ENCODE assay signal across 28 cellular contexts in genomic region chr19:31164666-31165265, GRCh38.
DNase-seq lines count a peak whose midpoint lies in the region; ATAC-seq and TF ChIP-seq lines count a peak whose summit lies in the region.
"Had no signal": no experiment of that assay in that cellular context is flagged by ENCODE, and none has a peak within 500 bp of the region (broad histone marks: within the 10 kb centered on the region; RNA-seq: fewer than 3 reads in every experiment).

No MANE protein-coding gene starts in this region.

- H4K20me1 ChIP-seq in H9 (ENCODE audit: control insufficient read depth, insufficient read depth, insufficient read length) = no peaks in the 10 kb centered on the region

- no peak for TF ChIP-seq POLR2A in sigmoid colon (IDR thresholded peaks at IDR 0.05)

- no peak overlapping the region for H3K4ac ChIP-seq in H9 (ENCODE audit: low read depth, low read length)
- H3K4ac ChIP-seq in neuronal stem cell (ENCODE audit: low read length) = no peak overlapping the region

- DNase-seq in H9 (peak; percentile 14), astrocyte of the spinal cord (ENCODE audit: low read depth, low spot score) (peak; percentile 43), left kidney (ENCODE audit: low read depth, low spot score) (peak; percentile 78), progenitor cell of endocrine pancreas (ENCODE audit: low spot score, unreplicated experiment) (no peak), sigmoid colon (no peak), neuronal stem cell (ENCODE audit: low spot score) (no peak), chondrocyte (ENCODE audit: low spot score) (no peak)
- DNase-seq: Caco-2, DMS 273 treated with DMSO at 0.1 percent for 48 hours, DMS79 treated with DMSO at 0.1 percent for 48 hours, GF-D8, Karpas-422, NCI-H1092 treated with DMSO at 0.1 percent for 48 hours, NCI-H1436 treated with DMSO at 0.1 percent for 48 hours, NCI-H187 treated with DMSO at 0.1 percent for 48 hours, NCI-H2107, NCI-H446, NCI-H524 treated with DMSO at 0.1 percent for 48 hours, NCI-H774, PC-9 had no signal

- no peak overlapping the region for H2BK20ac ChIP-seq in H9 (ENCODE audit: low read depth, low read length, poor library complexity, severe bottlenecking)

- H2BK15ac ChIP-seq in H9 (ENCODE audit: low read depth, low read length) (no peak overlapping the region), neuronal stem cell (ENCODE audit: low read length) (no peak overlapping the region)

- no peak overlapping the region; the same call in 1 of the 2 replicates for H3K14ac ChIP-seq in H9 (ENCODE audit: insufficient read depth, low read length)
- H3K14ac ChIP-seq in neuronal stem cell (ENCODE audit: low read length) = no peak overlapping the region

- TF ChIP-seq EP300 in sigmoid colon (IDR thresholded peaks at IDR 0.05) = no peak

- H3T11ph ChIP-seq in H9 (ENCODE audit: low read length) = no peak overlapping the region

- H3K79me1 ChIP-seq in H9 (ENCODE audit: insufficient read depth, low read depth, low read length, poor library complexity, severe bottlenecking) (no peaks in the 10 kb centered on the region), neuronal stem cell (ENCODE audit: low read depth, low read length) (no peaks in the 10 kb centered on the region)

- H3K79me2 ChIP-seq in H9 (ENCODE audit: insufficient read depth, low read length) = no peaks in the 10 kb centered on the region

- no peak overlapping the region for H3K56ac ChIP-seq in H9 (ENCODE audit: insufficient read length, low read depth, low read length)

- in situ Hi-C loops in astrocyte of the spinal cord (cut with HindIII; ENCODE audit: low sequenced_read_pairs) = no loop called here

- H4K8ac ChIP-seq in H9 (replicated peaks; ENCODE audit: insufficient read length, low read depth, low read length) (no peak overlapping the region), neuronal stem cell (ENCODE audit: low read depth, low read length) (no peak overlapping the region)

- H3K9ac ChIP-seq in H9 (ENCODE audit: extremely low read depth, insufficient read length, low read length) (no peak overlapping the region), neuronal stem cell (ENCODE audit: low read depth, low read length, poor library complexity) (no peak overlapping the region)

- H2BK12ac ChIP-seq in H9 (ENCODE audit: insufficient read length, low read depth, low read length) = no peak overlapping the region
- no peak overlapping the region for H2BK12ac ChIP-seq in neuronal stem cell (ENCODE audit: low read length)

- H3K36me3 ChIP-seq in sigmoid colon = no peaks in the 10 kb centered on the region
- H3K36me3 ChIP-seq in neuronal stem cell (replicated peaks in 1 of 2; ENCODE audit: control insufficient read depth in 2 of 2, insufficient read depth in 2 of 2, low read length in 2 of 2) = no peaks in the 10 kb centered on the region
- H3K36me3 ChIP-seq: SJSA1 had no signal

- H3K36me3 Mint-ChIP-seq in H9 (ENCODE audit: insufficient read depth in 1 of 3, low read depth in 3 of 3) = no peaks in the 10 kb centered on the region
- no peaks in the 10 kb centered on the region for H3K36me3 Mint-ChIP-seq in progenitor cell of endocrine pancreas (ENCODE audit: insufficient read depth)
- no peaks in the 10 kb centered on the region for H3K36me3 Mint-ChIP-seq in chondrocyte (ENCODE audit: low read depth)
- H3K36me3 Mint-ChIP-seq: CD8-positive, alpha-beta T cell had no signal

- H3K27ac Mint-ChIP-seq in H9 (no peak overlapping the region), progenitor cell of endocrine pancreas (no peak overlapping the region), chondrocyte (ENCODE audit: unreplicated experiment) (no peak overlapping the region)
- H3K27ac Mint-ChIP-seq: B cell; CD8-positive, alpha-beta T cell had no signal

- H3K23ac ChIP-seq in H9 (ENCODE audit: insufficient read length, low read depth, low read length) (no peak overlapping the region), neuronal stem cell (ENCODE audit: low read depth, low read length, poor library complexity) (no peak overlapping the region)

- H2AK5ac ChIP-seq in H9 (ENCODE audit: insufficient read length, low read length) = no peak overlapping the region
- no peak overlapping the region for H2AK5ac ChIP-seq in neuronal stem cell (ENCODE audit: low read depth, low read length)

- TF ChIP-seq CTCF in H9 (conservative IDR thresholded peaks at IDR 0.05) (no peak), astrocyte of the spinal cord (IDR thresholded peaks at IDR 0.05; ENCODE audit: low read depth, low read length) (no peak), progenitor cell of endocrine pancreas (IDR thresholded peaks at IDR 0.05; ENCODE audit: unreplicated experiment) (no peak), sigmoid colon (IDR thresholded peaks at IDR 0.05) (no peak), chondrocyte (IDR thresholded peaks at IDR 0.05) (no peak)

- H3K9me3 ChIP-seq in H9 (ENCODE audit: control insufficient read depth, low read depth, low read length) (no peaks in the 10 kb centered on the region), sigmoid colon (no peaks in the 10 kb centered on the region), neuronal stem cell (replicated peaks in 1 of 2; ENCODE audit: control insufficient read depth in 2 of 2, insufficient read depth in 1 of 2, low read depth in 1 of 2, low read length in 2 of 2) (no peaks in the 10 kb centered on the region)
- H3K9me3 ChIP-seq: Caco-2, SJSA1 had no signal

- no peaks in the 10 kb centered on the region for H3K9me3 Mint-ChIP-seq in H9
- no peaks in the 10 kb centered on the region for H3K9me3 Mint-ChIP-seq in progenitor cell of endocrine pancreas (ENCODE audit: low read depth)
- H3K9me3 Mint-ChIP-seq in chondrocyte (ENCODE audit: low read depth) = no peaks in the 10 kb centered on the region
- H3K9me3 Mint-ChIP-seq: CD8-positive, alpha-beta T cell had no signal

- H3K23me2 ChIP-seq in H9 (ENCODE audit: insufficient read length, low read depth, low read length, poor library complexity, severe bottlenecking) = no peaks in the 10 kb centered on the region

- no peak overlapping the region for H3K4me3 ChIP-seq in astrocyte of the spinal cord (ENCODE audit: low read depth, low read length)
- H3K4me3 ChIP-seq in sigmoid colon = no peak overlapping the region
- no peak overlapping the region for H3K4me3 ChIP-seq in neuronal stem cell (ENCODE audit: low read length in 2 of 2)
- H3K4me3 ChIP-seq: PC-9, SJSA1 had no signal

- ATAC-seq in HG02852 (IDR thresholded peaks at IDR 0.05; ENCODE audit: unreplicated experiment) = no peak
- ATAC-seq: CD8-positive, alpha-beta T cell; Right ventricle myocardium inferior had no signal

- no peaks in the 10 kb centered on the region for H3K4me1 ChIP-seq in H9 (ENCODE audit: insufficient read depth, low read length)
- H3K4me1 ChIP-seq in sigmoid colon = no peaks in the 10 kb centered on the region
- no peaks in the 10 kb centered on the region for H3K4me1 ChIP-seq in neuronal stem cell (ENCODE audit: control insufficient read depth in 2 of 2, insufficient read depth in 1 of 2, low read depth in 1 of 2, low read length in 2 of 2)
- H3K4me1 ChIP-seq: Caco-2 had no signal

- no peak overlapping the region for H2AFZ ChIP-seq in H9 (ENCODE audit: low read length)
- H2AFZ ChIP-seq in neuronal stem cell (ENCODE audit: low read length) = no peak overlapping the region
- H2AFZ ChIP-seq: PC-9 had no signal

- WGBS in H9 (ENCODE audit: extremely low coverage, insufficient read length, low lambda C conversion rate) = no CpG with 5 or more reads among the region's 24 CpGs
- 41 to 59% methylated on average over 24 of the region's 24 CpGs for WGBS in sigmoid colon, 2 donors
- WGBS in neuronal stem cell (ENCODE audit: extremely low coverage in 2 of 2, insufficient read length in 2 of 2, insufficient replicate concordance in 1 of 2), 2 donors = no CpG with 5 or more reads among the region's 24 CpGs

- H3K27ac ChIP-seq in H9 (ENCODE audit: insufficient read length, low read depth, low read length) = no peak overlapping the region
- H3K27ac ChIP-seq in sigmoid colon = no peak overlapping the region
- no peak overlapping the region for H3K27ac ChIP-seq in neuronal stem cell (replicated peaks; ENCODE audit: low read length)
- H3K27ac ChIP-seq: 22Rv1, C4-2B, HL-60, PC-9, SJSA1 had no signal

- peaks cover under 1% of the 10 kb centered on the region; the same call in 1 of the 2 replicates for H3K27me3 Mint-ChIP-seq in H9 (ENCODE audit: low read depth)
- H3K27me3 Mint-ChIP-seq in progenitor cell of endocrine pancreas = peaks cover 3% of the 10 kb centered on the region
- peaks cover 6% of the 10 kb centered on the region for H3K27me3 Mint-ChIP-seq in chondrocyte (ENCODE audit: low read depth)

- H4K91ac ChIP-seq in H9 (ENCODE audit: insufficient read length, low read depth, low read length) (no peak overlapping the region), neuronal stem cell (ENCODE audit: low read depth, low read length, poor library complexity) (no peak overlapping the region)

- H3K27me3 ChIP-seq in H9 (ENCODE audit: insufficient read depth, low read length) (no peaks in the 10 kb centered on the region), sigmoid colon (no peaks in the 10 kb centered on the region), neuronal stem cell (ENCODE audit: control insufficient read depth in 3 of 3, insufficient read depth in 3 of 3, low read depth in 1 of 3, low read length in 3 of 3) (no peaks in the 10 kb centered on the region)
- H3K27me3 ChIP-seq: SJSA1 had no signal

- H3K4me1 Mint-ChIP-seq in H9 = no peaks in the 10 kb centered on the region
- peaks cover 38% of the 10 kb centered on the region for H3K4me1 Mint-ChIP-seq in progenitor cell of endocrine pancreas (ENCODE audit: low read depth)
- H3K4me1 Mint-ChIP-seq in chondrocyte (ENCODE audit: low read depth) = peaks cover 8% of the 10 kb centered on the region
- H3K4me1 Mint-ChIP-seq: B cell had no signal

- H3K4me2 ChIP-seq in H9 (ENCODE audit: insufficient read depth, insufficient read length, low read length) = no peak overlapping the region
- H3K4me2 ChIP-seq in neuronal stem cell (ENCODE audit: insufficient read depth, low read length, poor library complexity, severe bottlenecking) = no peak overlapping the region
- H3K4me2 ChIP-seq: PC-9 had no signal

- intact Hi-C loops in sigmoid colon (cut with DNase I) = no loop called here

- H3K18ac ChIP-seq in H9 (ENCODE audit: insufficient read length, low read depth, low read length) (no peak overlapping the region), neuronal stem cell (ENCODE audit: low read length) (no peak overlapping the region)

- H2BK5ac ChIP-seq in H9 (ENCODE audit: insufficient read length, low read length) (no peak overlapping the region), neuronal stem cell (ENCODE audit: low read length) (no peak overlapping the region)

- H2BK120ac ChIP-seq in H9 (ENCODE audit: low read depth, low read length, poor library complexity, severe bottlenecking) = no peak overlapping the region
- H2BK120ac ChIP-seq in neuronal stem cell (ENCODE audit: low read depth, low read length) = no peak overlapping the region

- H4K5ac ChIP-seq in H9 (ENCODE audit: insufficient read length, low read depth, low read length) = no peak overlapping the region

- H3K4me3 Mint-ChIP-seq in H9 (no peak overlapping the region), progenitor cell of endocrine pancreas (ENCODE audit: low read depth) (peak overlapping the region; percentile 10), chondrocyte (ENCODE audit: unreplicated experiment) (no peak overlapping the region)
- H3K4me3 Mint-ChIP-seq: B cell; CD8-positive, alpha-beta T cell had no signal

Comparison
In these comparisons a context has a peak if more than half of its experiments do, and no peak if none do; other contexts are left out.
1. DNase-seq: peak in H9 (single experiment), astrocyte of the spinal cord (single experiment) and left kidney (single experiment); none in progenitor cell of endocrine pancreas (single experiment), sigmoid colon (single experiment), neuronal stem cell (single experiment) and chondrocyte (single experiment).